Comparison of ENCODE assay signal across 1 cellular context in the genomic region with DNA sequence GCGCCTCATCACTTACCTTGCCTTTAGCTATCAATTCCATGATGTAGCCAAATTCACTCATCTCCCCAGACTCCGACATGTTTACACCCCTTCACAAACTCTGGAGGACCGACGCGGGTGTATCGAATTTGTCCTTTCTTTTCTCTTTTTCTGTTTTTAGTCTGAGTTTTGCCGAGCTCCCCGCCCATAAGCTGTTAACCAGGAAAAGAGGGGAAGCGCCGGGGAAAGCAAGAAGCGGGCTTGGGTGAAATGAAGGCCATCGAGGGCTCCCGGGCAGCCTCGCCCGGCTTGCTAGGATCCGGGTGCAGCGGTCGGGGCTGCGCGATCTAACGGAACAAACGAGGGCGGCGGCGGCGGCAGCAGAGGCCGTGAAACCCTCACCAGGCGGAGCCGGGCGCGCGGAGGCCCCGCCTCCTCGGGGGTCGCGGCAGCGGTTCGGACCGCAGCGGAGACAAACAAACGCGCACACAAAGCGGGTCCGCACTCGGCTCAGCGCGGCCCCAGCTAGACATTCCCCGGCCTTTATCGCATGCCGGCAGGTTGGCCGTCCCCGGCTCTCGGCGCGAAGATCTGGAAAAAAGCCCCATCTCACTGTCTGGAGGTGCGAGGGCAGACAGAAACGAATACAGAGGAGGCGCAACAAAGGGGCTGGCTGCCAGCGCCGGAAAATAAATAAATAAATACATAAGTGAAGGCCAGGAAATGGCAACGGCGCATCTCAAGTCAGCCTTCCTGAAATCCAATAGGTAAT.
TF ChIP-seq lines count a peak whose summit lies in the region.

No MANE protein-coding gene starts in this region.

TF ChIP-seq in HepG2, 621 proteins besides CTCF, POLR2A, EP300 and RAD21 (continued from another document and continues in another):
- TF ChIP-seq, protein P1, sequence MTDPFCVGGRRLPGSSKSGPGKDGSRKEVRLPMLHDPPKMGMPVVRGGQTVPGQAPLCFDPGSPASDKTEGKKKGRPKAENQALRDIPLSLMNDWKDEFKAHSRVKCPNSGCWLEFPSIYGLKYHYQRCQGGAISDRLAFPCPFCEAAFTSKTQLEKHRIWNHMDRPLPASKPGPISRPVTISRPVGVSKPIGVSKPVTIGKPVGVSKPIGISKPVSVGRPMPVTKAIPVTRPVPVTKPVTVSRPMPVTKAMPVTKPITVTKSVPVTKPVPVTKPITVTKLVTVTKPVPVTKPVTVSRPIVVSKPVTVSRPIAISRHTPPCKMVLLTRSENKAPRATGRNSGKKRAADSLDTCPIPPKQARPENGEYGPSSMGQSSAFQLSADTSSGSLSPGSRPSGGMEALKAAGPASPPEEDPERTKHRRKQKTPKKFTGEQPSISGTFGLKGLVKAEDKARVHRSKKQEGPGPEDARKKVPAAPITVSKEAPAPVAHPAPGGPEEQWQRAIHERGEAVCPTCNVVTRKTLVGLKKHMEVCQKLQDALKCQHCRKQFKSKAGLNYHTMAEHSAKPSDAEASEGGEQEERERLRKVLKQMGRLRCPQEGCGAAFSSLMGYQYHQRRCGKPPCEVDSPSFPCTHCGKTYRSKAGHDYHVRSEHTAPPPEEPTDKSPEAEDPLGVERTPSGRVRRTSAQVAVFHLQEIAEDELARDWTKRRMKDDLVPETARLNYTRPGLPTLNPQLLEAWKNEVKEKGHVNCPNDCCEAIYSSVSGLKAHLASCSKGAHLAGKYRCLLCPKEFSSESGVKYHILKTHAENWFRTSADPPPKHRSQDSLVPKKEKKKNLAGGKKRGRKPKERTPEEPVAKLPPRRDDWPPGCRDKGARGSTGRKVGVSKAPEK (CRISPR knock-in tag; IDR thresholded peaks at IDR 0.05; ENCODE audit: borderline replicate concordance), result no peak
- TF ChIP-seq SKI (IDR thresholded peaks at IDR 0.05; ENCODE audit: partially characterized antibody) (no peak), GZF1 (CRISPR knock-in tag; IDR thresholded peaks at IDR 0.05) (no peak), PHF5A (CRISPR knock-in tag; IDR thresholded peaks at IDR 0.05; ENCODE audit: low read depth, unreplicated experiment) (no peak), ZNF616 (CRISPR knock-in tag; IDR thresholded peaks at IDR 0.05; ENCODE audit: low read depth) (no peak), ZNF660 (CRISPR knock-in tag; IDR thresholded peaks at IDR 0.05; ENCODE audit: borderline replicate concordance, low read depth) (no peak), ARNT (IDR thresholded peaks at IDR 0.05) (no peak), MED8 (CRISPR knock-in tag; IDR thresholded peaks at IDR 0.05; ENCODE audit: insufficient replicate concordance) (no peak), ARNT2 (CRISPR knock-in tag; IDR thresholded peaks at IDR 0.05; ENCODE audit: low read depth) (no peak), ZNF333 (CRISPR knock-in tag; IDR thresholded peaks at IDR 0.05; ENCODE audit: borderline replicate concordance) (no peak), HNRNPK (IDR thresholded peaks at IDR 0.05; ENCODE audit: low read depth, low read length, poor library complexity, severe bottlenecking) (no peak), ATM (IDR thresholded peaks at IDR 0.05; ENCODE audit: borderline replicate concordance) (no peak), AGO2 (optimal IDR thresholded peaks at IDR 0.05; ENCODE audit: low read depth, low read length) (no peak), ZNF432 (CRISPR knock-in tag; IDR thresholded peaks at IDR 0.05; ENCODE audit: borderline replicate concordance) (no peak), NR2F1 (CRISPR knock-in tag; IDR thresholded peaks at IDR 0.05) (no peak), PLRG1 (conservative IDR thresholded peaks at IDR 0.05) (no peak), ISX (CRISPR knock-in tag; conservative IDR thresholded peaks at IDR 0.05) (no peak), ZNF34 (CRISPR knock-in tag; IDR thresholded peaks at IDR 0.05; ENCODE audit: borderline replicate concordance) (no peak), ZNF75D (CRISPR knock-in tag; IDR thresholded peaks at IDR 0.05; ENCODE audit: borderline replicate concordance) (no peak), MTF2 (CRISPR knock-in tag; IDR thresholded peaks at IDR 0.05; ENCODE audit: borderline replicate concordance) (peak; percentile 90), SCMH1 (CRISPR knock-in tag; IDR thresholded peaks at IDR 0.05; ENCODE audit: borderline replicate concordance) (peak; percentile 80; the same call in 1 of the 2 replicates), ZNF224 (CRISPR knock-in tag; IDR thresholded peaks at IDR 0.05) (no peak), ZNF367 (CRISPR knock-in tag; IDR thresholded peaks at IDR 0.05; ENCODE audit: borderline replicate concordance) (no peak), ZNF589 (CRISPR knock-in tag; conservative IDR thresholded peaks at IDR 0.05) (no peak), SIN3A (IDR thresholded peaks at IDR 0.05; ENCODE audit: borderline replicate concordance, low read depth, low read length) (no peak), ZNF251 (CRISPR knock-in tag; IDR thresholded peaks at IDR 0.05) (no peak), ZFP36 (IDR thresholded peaks at IDR 0.05; ENCODE audit: borderline replicate concordance, low read depth, low read length, partially characterized antibody) (no peak), FOXO1 (CRISPR knock-in tag; IDR thresholded peaks at IDR 0.05) (no peak), KLF6 (CRISPR knock-in tag; IDR thresholded peaks at IDR 0.05) (no peak), ZNF678 (CRISPR knock-in tag; IDR thresholded peaks at IDR 0.05) (no peak), ZNF768 (CRISPR knock-in tag; IDR thresholded peaks at IDR 0.05) (0 out of 2 replicates have a peak, but pooled peaks have one; percentile 18), KDM2A (CRISPR knock-in tag; IDR thresholded peaks at IDR 0.05; ENCODE audit: borderline replicate concordance, low read depth) (no peak), HCFC1 (IDR thresholded peaks at IDR 0.05; ENCODE audit: low read depth, low read length) (no peak), ZNF790 (CRISPR knock-in tag; IDR thresholded peaks at IDR 0.05; ENCODE audit: borderline replicate concordance) (no peak), ZBTB3 (CRISPR knock-in tag; IDR thresholded peaks at IDR 0.05; ENCODE audit: borderline replicate concordance, low read depth) (no peak), SOX13 (IDR thresholded peaks at IDR 0.05) (no peak), SOX13 (CRISPR knock-in tag; conservative IDR thresholded peaks at IDR 0.05 in 1 of 2, IDR thresholded peaks at IDR 0.05 in 1 of 2) (no peak), ZNF33A (CRISPR knock-in tag; IDR thresholded peaks at IDR 0.05; ENCODE audit: borderline replicate concordance) (no peak), ZNF44 (CRISPR knock-in tag; IDR thresholded peaks at IDR 0.05) (no peak)
- TF ChIP-seq, protein P2, sequence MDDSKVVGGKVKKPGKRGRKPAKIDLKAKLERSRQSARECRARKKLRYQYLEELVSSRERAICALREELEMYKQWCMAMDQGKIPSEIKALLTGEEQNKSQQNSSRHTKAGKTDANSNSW (CRISPR knock-in tag; IDR thresholded peaks at IDR 0.05; ENCODE audit: borderline replicate concordance), result no peak
- TF ChIP-seq, protein P3, sequence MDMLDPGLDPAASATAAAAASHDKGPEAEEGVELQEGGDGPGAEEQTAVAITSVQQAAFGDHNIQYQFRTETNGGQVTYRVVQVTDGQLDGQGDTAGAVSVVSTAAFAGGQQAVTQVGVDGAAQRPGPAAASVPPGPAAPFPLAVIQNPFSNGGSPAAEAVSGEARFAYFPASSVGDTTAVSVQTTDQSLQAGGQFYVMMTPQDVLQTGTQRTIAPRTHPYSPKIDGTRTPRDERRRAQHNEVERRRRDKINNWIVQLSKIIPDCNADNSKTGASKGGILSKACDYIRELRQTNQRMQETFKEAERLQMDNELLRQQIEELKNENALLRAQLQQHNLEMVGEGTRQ (IDR thresholded peaks at IDR 0.05; ENCODE audit: low read depth, low read length), result no peak
- TF ChIP-seq, protein P3 (CRISPR knock-in tag; IDR thresholded peaks at IDR 0.05; ENCODE audit: borderline replicate concordance), result no peak
- TF ChIP-seq, protein P4, sequence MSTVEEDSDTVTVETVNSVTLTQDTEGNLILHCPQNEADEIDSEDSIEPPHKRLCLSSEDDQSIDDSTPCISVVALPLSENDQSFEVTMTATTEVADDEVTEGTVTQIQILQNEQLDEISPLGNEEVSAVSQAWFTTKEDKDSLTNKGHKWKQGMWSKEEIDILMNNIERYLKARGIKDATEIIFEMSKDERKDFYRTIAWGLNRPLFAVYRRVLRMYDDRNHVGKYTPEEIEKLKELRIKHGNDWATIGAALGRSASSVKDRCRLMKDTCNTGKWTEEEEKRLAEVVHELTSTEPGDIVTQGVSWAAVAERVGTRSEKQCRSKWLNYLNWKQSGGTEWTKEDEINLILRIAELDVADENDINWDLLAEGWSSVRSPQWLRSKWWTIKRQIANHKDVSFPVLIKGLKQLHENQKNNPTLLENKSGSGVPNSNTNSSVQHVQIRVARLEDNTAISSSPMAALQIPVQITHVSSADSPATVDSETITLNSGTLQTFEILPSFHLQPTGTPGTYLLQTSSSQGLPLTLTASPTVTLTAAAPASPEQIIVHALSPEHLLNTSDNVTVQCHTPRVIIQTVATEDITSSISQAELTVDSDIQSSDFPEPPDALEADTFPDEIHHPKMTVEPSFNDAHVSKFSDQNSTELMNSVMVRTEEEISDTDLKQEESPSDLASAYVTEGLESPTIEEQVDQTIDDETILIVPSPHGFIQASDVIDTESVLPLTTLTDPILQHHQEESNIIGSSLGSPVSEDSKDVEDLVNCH (CRISPR knock-in tag; IDR thresholded peaks at IDR 0.05), result no peak
- TF ChIP-seq, protein P5, sequence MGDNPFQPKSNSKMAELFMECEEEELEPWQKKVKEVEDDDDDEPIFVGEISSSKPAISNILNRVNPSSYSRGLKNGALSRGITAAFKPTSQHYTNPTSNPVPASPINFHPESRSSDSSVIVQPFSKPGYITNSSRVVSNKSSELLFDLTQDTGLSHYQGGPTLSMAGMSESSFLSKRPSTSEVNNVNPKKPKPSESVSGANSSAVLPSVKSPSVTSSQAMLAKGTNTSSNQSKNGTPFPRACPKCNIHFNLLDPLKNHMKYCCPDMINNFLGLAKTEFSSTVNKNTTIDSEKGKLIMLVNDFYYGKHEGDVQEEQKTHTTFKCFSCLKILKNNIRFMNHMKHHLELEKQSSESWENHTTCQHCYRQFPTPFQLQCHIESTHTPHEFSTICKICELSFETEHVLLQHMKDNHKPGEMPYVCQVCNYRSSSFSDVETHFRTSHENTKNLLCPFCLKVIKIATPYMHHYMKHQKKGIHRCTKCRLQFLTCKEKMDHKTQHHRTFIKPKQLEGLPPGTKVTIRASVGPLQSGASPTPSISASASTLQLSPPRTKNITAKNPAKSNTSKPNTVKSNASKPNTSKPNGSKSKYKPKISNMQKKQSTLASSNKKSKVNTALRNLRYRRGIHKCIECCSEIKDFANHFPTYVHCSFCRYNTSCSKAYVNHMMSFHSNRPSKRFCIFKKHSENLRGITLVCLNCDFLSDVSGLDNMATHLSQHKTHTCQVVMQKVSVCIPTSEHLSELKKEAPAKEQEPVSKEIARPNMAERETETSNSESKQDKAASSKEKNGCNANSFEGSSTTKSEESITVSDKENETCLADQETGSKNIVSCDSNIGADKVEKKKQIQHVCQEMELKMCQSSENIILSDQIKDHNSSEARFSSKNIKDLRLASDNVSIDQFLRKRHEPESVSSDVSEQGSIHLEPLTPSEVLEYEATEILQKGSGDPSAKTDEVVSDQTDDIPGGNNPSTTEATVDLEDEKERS (CRISPR knock-in tag; IDR thresholded peaks at IDR 0.05), result no peak
- TF ChIP-seq, protein P6, sequence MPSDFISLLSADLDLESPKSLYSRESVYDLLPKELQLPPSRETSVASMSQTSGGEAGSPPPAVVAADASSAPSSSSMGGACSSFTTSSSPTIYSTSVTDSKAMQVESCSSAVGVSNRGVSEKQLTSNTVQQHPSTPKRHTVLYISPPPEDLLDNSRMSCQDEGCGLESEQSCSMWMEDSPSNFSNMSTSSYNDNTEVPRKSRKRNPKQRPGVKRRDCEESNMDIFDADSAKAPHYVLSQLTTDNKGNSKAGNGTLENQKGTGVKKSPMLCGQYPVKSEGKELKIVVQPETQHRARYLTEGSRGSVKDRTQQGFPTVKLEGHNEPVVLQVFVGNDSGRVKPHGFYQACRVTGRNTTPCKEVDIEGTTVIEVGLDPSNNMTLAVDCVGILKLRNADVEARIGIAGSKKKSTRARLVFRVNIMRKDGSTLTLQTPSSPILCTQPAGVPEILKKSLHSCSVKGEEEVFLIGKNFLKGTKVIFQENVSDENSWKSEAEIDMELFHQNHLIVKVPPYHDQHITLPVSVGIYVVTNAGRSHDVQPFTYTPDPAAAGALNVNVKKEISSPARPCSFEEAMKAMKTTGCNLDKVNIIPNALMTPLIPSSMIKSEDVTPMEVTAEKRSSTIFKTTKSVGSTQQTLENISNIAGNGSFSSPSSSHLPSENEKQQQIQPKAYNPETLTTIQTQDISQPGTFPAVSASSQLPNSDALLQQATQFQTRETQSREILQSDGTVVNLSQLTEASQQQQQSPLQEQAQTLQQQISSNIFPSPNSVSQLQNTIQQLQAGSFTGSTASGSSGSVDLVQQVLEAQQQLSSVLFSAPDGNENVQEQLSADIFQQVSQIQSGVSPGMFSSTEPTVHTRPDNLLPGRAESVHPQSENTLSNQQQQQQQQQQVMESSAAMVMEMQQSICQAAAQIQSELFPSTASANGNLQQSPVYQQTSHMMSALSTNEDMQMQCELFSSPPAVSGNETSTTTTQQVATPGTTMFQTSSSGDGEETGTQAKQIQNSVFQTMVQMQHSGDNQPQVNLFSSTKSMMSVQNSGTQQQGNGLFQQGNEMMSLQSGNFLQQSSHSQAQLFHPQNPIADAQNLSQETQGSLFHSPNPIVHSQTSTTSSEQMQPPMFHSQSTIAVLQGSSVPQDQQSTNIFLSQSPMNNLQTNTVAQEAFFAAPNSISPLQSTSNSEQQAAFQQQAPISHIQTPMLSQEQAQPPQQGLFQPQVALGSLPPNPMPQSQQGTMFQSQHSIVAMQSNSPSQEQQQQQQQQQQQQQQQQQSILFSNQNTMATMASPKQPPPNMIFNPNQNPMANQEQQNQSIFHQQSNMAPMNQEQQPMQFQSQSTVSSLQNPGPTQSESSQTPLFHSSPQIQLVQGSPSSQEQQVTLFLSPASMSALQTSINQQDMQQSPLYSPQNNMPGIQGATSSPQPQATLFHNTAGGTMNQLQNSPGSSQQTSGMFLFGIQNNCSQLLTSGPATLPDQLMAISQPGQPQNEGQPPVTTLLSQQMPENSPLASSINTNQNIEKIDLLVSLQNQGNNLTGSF (CRISPR knock-in tag; IDR thresholded peaks at IDR 0.05), result no peak
- TF ChIP-seq, protein P7, sequence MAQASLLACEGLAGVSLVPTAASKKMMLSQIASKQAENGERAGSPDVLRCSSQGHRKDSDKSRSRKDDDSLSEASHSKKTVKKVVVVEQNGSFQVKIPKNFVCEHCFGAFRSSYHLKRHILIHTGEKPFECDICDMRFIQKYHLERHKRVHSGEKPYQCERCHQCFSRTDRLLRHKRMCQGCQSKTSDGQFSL (CRISPR knock-in tag; IDR thresholded peaks at IDR 0.05), result no peak
